Comparison of ENCODE assay signal across 8 cellular contexts in the genomic region with DNA sequence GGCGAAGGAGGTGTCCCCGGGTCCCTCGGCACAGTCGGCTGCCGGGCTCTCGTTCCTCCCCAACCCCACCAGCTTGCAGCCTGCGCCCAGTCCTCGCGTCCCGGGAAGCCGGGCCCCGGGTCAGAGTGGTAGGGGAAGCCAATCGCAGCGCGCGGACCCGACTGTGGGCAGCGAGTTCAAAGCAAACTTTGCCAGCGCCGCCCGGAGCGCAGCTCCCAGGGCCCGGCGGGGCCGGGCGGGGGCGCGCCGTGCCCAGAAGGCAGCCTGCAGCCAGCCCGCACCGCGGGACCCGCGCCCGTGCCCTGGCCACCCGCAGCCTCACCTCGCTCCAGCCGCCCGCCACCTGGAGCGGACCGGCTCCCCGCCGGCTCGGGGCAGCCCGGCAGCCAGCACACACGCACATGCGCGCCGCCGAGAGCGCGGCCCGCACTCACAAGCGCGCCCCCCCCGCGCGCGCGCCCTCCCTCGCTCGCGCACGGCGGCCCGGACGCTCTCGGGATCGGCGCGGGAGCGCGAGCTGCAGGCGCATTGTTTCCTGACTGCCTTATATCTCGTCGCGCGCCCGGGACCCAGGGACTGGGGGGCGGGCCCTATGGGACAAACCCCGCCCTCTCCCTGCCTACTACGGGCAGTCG. TPM values are rescaled to one million over a fixed set of nuclear protein-coding genes. Genes with fewer than 3 reads are reported as not detected.
A peak's percentile ranks its signal among the peaks of the same experiment; 100 is the strongest.
DNase-seq lines count a peak whose midpoint lies in the region; ATAC-seq, FAIRE-seq and TF ChIP-seq lines count a peak whose summit lies in the region.

MYCL (minus strand) TSS at position 432 of the 635 bp plus-strand sequence. CDS start 483 bp downstream, outside the sequence.

- DNase-seq in Daoy (ENCODE audit: low read depth), result peak; percentile 89
- peak; percentile 80 for DNase-seq in activated naive CD8-positive, alpha-beta T cell treated with anti-CD3 and anti-CD28 coated beads for 36 hours
- DNase-seq in left cardiac atrium, result peak; percentile 59
- peak; percentile 52 to 97 (median 72) for DNase-seq in posterior cingulate gyrus
- DNase-seq in urothelium cell line (ENCODE audit: low spot score), result peak; percentile 98

- H3K27ac ChIP-seq in KMS-11, result no peak within 1 kb of the TSS

- H3K4me2 ChIP-seq in KMS-11, result peak within 1 kb of the TSS; percentile 84

- H3K36me3 ChIP-seq in KMS-11 (ENCODE audit: insufficient read depth), result no peaks in the 10 kb centered on the region

- peak within 1 kb of the TSS; percentile 72 for H3K4me3 Mint-ChIP-seq in activated naive CD8-positive, alpha-beta T cell treated with anti-CD3 and anti-CD28 coated beads for 36 hours

- H3K4me1 Mint-ChIP-seq in activated naive CD8-positive, alpha-beta T cell treated with anti-CD3 and anti-CD28 coated beads for 36 hours, result no peaks in the 10 kb centered on the region

- H3K79me2 ChIP-seq in KMS-11 (ENCODE audit: insufficient read depth, low read depth), result no peaks in the 10 kb centered on the region

- H2AFZ ChIP-seq in KMS-11 (ENCODE audit: low read depth), result peak within 1 kb of the TSS; percentile 97

- H3K27me3 Mint-ChIP-seq in activated naive CD8-positive, alpha-beta T cell treated with anti-CD3 and anti-CD28 coated beads for 36 hours, result peaks cover 69% of the 10 kb centered on the region

- H3K4me1 ChIP-seq in KMS-11 (ENCODE audit: low read depth, poor library complexity, severe bottlenecking), result peaks cover 3% of the 10 kb centered on the region

- peak; percentile 68 for ATAC-seq in GM21717 (IDR thresholded peaks at IDR 0.05; ENCODE audit: unreplicated experiment)
- peak; percentile 66 for ATAC-seq in SK-N-SH treated with all-trans-retinoic acid at 6 μM for 48 hours
- ATAC-seq in left cardiac atrium, result peak; percentile 79 to 84

- no peak within 1 kb of the TSS for H3K4me3 ChIP-seq in KMS-11 (IDR thresholded peaks at IDR 0.05; ENCODE audit: insufficient read depth, low read depth, low read length)

- intact Hi-C loops in left cardiac atrium (cut with DNase I) (loop anchor here (2.0 to 5.0 kb wide), 2 partner anchors 84 to 85 kb away; no protein-coding TSS in a partner anchor), posterior cingulate gyrus (cut with DNase I) (loop anchor here (1.0 to 10.0 kb wide), 2 partner anchors 57 to 85 kb away; no protein-coding TSS in a partner anchor)

- no peaks in the 10 kb centered on the region for H4K20me1 ChIP-seq in KMS-11 (ENCODE audit: insufficient read depth)

- no peaks in the 10 kb centered on the region for H3K36me3 Mint-ChIP-seq in activated naive CD8-positive, alpha-beta T cell treated with anti-CD3 and anti-CD28 coated beads for 36 hours

- no peak within 1 kb of the TSS for H3K27ac Mint-ChIP-seq in activated naive CD8-positive, alpha-beta T cell treated with anti-CD3 and anti-CD28 coated beads for 36 hours

- peak; percentile 97 for FAIRE-seq in urothelium cell line (lab: Jason Lieb, UNC)

- H3K9ac ChIP-seq in KMS-11, result peak within 1 kb of the TSS; percentile 42; the same call in 1 of the 2 replicates

- no peak for TF ChIP-seq CTCF in KMS-11 (conservative IDR thresholded peaks at IDR 0.05; ENCODE audit: low read depth, low read length)

- H3K9me3 Mint-ChIP-seq in activated naive CD8-positive, alpha-beta T cell treated with anti-CD3 and anti-CD28 coated beads for 36 hours, result no peaks in the 10 kb centered on the region

- H3K27me3 ChIP-seq in KMS-11 (ENCODE audit: insufficient read depth, low read depth), result peaks cover 22% of the 10 kb centered on the region; the same call in 1 of the 2 replicates

TF ChIP-seq in SK-N-SH treated with all-trans-retinoic acid at 6 μM for 48 hours, 23 proteins besides CTCF, POLR2A, EP300 and RAD21:
- TF ChIP-seq ZNF8 (CRISPR knock-in tag; IDR thresholded peaks at IDR 0.05) (no peak; the same call in 1 of the 2 replicates), BACH2 (CRISPR knock-in tag; IDR thresholded peaks at IDR 0.05; ENCODE audit: borderline replicate concordance) (peak; percentile 88; the same call in 1 of the 2 replicates), GLIS3 (CRISPR knock-in tag; IDR thresholded peaks at IDR 0.05) (no peak), ZFP30 (CRISPR knock-in tag; IDR thresholded peaks at IDR 0.05) (peak; percentile 56; the same call in 1 of the 2 replicates), ISL1 (CRISPR knock-in tag; IDR thresholded peaks at IDR 0.05) (peak; percentile 39), ZFP3 (CRISPR knock-in tag; IDR thresholded peaks at IDR 0.05) (peak; percentile 83), ZC3H10 (CRISPR knock-in tag; IDR thresholded peaks at IDR 0.05) (0 out of 2 replicates have a peak, but pooled peaks have one; percentile 37), OSR1 (CRISPR knock-in tag; IDR thresholded peaks at IDR 0.05) (peak; percentile 85), TCF4 (CRISPR knock-in tag; IDR thresholded peaks at IDR 0.05; ENCODE audit: borderline replicate concordance) (no peak), PPARA (CRISPR knock-in tag; IDR thresholded peaks at IDR 0.05; ENCODE audit: borderline replicate concordance) (peak; percentile 95), ZNF70 (CRISPR knock-in tag; IDR thresholded peaks at IDR 0.05) (no peak; the same call in 1 of the 2 replicates), SNAI2 (CRISPR knock-in tag; IDR thresholded peaks at IDR 0.05) (peak; percentile 99), CSDC2 (CRISPR knock-in tag; IDR thresholded peaks at IDR 0.05) (peak; percentile 99)
- TF ChIP-seq, protein P1, sequence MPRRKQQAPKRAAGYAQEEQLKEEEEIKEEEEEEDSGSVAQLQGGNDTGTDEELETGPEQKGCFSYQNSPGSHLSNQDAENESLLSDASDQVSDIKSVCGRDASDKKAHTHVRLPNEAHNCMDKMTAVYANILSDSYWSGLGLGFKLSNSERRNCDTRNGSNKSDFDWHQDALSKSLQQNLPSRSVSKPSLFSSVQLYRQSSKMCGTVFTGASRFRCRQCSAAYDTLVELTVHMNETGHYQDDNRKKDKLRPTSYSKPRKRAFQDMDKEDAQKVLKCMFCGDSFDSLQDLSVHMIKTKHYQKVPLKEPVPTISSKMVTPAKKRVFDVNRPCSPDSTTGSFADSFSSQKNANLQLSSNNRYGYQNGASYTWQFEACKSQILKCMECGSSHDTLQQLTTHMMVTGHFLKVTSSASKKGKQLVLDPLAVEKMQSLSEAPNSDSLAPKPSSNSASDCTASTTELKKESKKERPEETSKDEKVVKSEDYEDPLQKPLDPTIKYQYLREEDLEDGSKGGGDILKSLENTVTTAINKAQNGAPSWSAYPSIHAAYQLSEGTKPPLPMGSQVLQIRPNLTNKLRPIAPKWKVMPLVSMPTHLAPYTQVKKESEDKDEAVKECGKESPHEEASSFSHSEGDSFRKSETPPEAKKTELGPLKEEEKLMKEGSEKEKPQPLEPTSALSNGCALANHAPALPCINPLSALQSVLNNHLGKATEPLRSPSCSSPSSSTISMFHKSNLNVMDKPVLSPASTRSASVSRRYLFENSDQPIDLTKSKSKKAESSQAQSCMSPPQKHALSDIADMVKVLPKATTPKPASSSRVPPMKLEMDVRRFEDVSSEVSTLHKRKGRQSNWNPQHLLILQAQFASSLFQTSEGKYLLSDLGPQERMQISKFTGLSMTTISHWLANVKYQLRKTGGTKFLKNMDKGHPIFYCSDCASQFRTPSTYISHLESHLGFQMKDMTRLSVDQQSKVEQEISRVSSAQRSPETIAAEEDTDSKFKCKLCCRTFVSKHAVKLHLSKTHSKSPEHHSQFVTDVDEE (CRISPR knock-in tag; IDR thresholded peaks at IDR 0.05), result peak; percentile 99
- TF ChIP-seq, protein P2, sequence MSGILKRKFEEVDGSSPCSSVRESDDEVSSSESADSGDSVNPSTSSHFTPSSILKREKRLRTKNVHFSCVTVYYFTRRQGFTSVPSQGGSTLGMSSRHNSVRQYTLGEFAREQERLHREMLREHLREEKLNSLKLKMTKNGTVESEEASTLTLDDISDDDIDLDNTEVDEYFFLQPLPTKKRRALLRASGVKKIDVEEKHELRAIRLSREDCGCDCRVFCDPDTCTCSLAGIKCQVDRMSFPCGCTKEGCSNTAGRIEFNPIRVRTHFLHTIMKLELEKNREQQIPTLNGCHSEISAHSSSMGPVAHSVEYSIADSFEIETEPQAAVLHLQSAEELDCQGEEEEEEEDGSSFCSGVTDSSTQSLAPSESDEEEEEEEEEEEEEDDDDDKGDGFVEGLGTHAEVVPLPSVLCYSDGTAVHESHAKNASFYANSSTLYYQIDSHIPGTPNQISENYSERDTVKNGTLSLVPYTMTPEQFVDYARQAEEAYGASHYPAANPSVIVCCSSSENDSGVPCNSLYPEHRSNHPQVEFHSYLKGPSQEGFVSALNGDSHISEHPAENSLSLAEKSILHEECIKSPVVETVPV (CRISPR knock-in tag; IDR thresholded peaks at IDR 0.05), result no peak

RNA-seq across cellular contexts. Expression of gene MYCL, which starts in this region (rescaled TPM):
- 1.5 TPM in 2 replicates for total RNA-seq in Daoy (2014; rRNA removed; shearing (Covaris generic))
- under 1 TPM; 0.08 to 0.20 TPM for total RNA-seq in activated naive CD8-positive, alpha-beta T cell treated with anti-CD3 and anti-CD28 coated beads for 36 hours
- total RNA-seq in left cardiac atrium, result under 1 TPM; 0.76 to 0.77 TPM

Comparison
In these comparisons a context has a peak if more than half of its experiments do, and no peak if none do; other contexts are left out.
1. Peak in DNase-seq in activated naive CD8-positive, alpha-beta T cell treated with anti-CD3 and anti-CD28 coated beads for 36 hours; RNA of the gene not detected or under 1 TPM.
2. Peak in DNase-seq and ATAC-seq in left cardiac atrium; RNA of the gene not detected or under 1 TPM.